15 cellular contexts compared by ENCODE assay signal in genomic region chrX:132948648-132949260, GRCh38. TPM values are rescaled to one million over a fixed set of nuclear protein-coding genes. Genes with fewer than 3 reads are reported as not detected.
A peak's percentile ranks its signal among the peaks of the same experiment; 100 is the strongest.
DNase-seq lines count a peak whose midpoint lies in the region; ATAC-seq, FAIRE-seq and TF ChIP-seq lines count a peak whose summit lies in the region.
"Had no signal": no experiment of that assay in that cellular context is flagged by ENCODE, and none has a peak within 500 bp of the region (broad histone marks: within the 10 kb centered on the region; RNA-seq: fewer than 3 reads in every experiment).

No MANE protein-coding gene starts in this region.

- no peak overlapping the region for H3K27ac ChIP-seq in KMS-11
- H3K27ac ChIP-seq: skin epidermis, tibial artery had no signal

- no peak overlapping the region for H3K4me3 Mint-ChIP-seq in osteocyte (ENCODE audit: unreplicated experiment)
- H3K4me3 Mint-ChIP-seq: activated CD4-positive, alpha-beta T cell treated with anti-CD3 and anti-CD28 coated beads, Interleukin-2, amount 10 ng/mL, durations not matched to agents 7 days and 5 days; activated naive CD4-positive, alpha-beta T cell treated with anti-CD3 and anti-CD28 coated beads, Interleukin-2, amount 10 ng/mL, durations not matched to agents 7 days and 5 days; natural killer cell treated with Interleukin-12 subunit alpha and Interleukin-12 subunit beta and Interleukin-15 and Interleukin-18, amount 100 ng/mL, for 72 hours had no signal

- no peak overlapping the region for H3K27ac Mint-ChIP-seq in osteocyte (ENCODE audit: unreplicated experiment)
- H3K27ac Mint-ChIP-seq: activated CD4-positive, alpha-beta T cell treated with anti-CD3 and anti-CD28 coated beads, Interleukin-2, amount 10 ng/mL, durations not matched to agents 7 days and 5 days; activated naive CD4-positive, alpha-beta T cell treated with anti-CD3 and anti-CD28 coated beads, Interleukin-2, amount 10 ng/mL, durations not matched to agents 7 days and 5 days; natural killer cell treated with Interleukin-12 subunit alpha and Interleukin-12 subunit beta and Interleukin-15 and Interleukin-18, amount 100 ng/mL, for 72 hours had no signal

- H4K20me1 ChIP-seq in KMS-11 (ENCODE audit: insufficient read depth) = no peaks in the 10 kb centered on the region

- H3K27me3 ChIP-seq in KMS-11 (ENCODE audit: insufficient read depth, low read depth) (no peaks in the 10 kb centered on the region), bronchial epithelial cell (ENCODE audit: control insufficient read depth, insufficient read depth, low read length) (no peaks in the 10 kb centered on the region)
- H3K27me3 ChIP-seq: tibial artery had no signal

- no peaks in the 10 kb centered on the region for H3K4me1 ChIP-seq in KMS-11 (ENCODE audit: low read depth, poor library complexity, severe bottlenecking)
- H3K4me1 ChIP-seq: tibial artery had no signal

- no peaks in the 10 kb centered on the region for H3K27me3 Mint-ChIP-seq in osteocyte (ENCODE audit: unreplicated experiment)

- no peaks in the 10 kb centered on the region for H3K79me2 ChIP-seq in KMS-11 (ENCODE audit: insufficient read depth, low read depth)

- H3K36me3 ChIP-seq in KMS-11 (ENCODE audit: insufficient read depth) (no peaks in the 10 kb centered on the region), bronchial epithelial cell (ENCODE audit: control insufficient read depth, insufficient read depth, low read length) (no peaks in the 10 kb centered on the region)
- H3K36me3 ChIP-seq: tibial artery had no signal

- H3K4me2 ChIP-seq in KMS-11 = no peak overlapping the region

- no peak overlapping the region for H2AFZ ChIP-seq in KMS-11 (ENCODE audit: low read depth)

- DNase-seq in NCI-H748 (lab: John Stamatoyannopoulos, UW; ENCODE audit: unreplicated experiment) (peak; percentile 40), NCI-H748 treated with DMSO at 0.1 percent for 48 hours (lab: John Stamatoyannopoulos, UW) (no peak), bronchial epithelial cell (ENCODE audit: low read depth) (no peak), osteocyte (ENCODE audit: extremely low spot score, unreplicated experiment) (no peak), GM19240 (ENCODE audit: insufficient read length, low spot score) (no peak), SW 1271 (lab: John Stamatoyannopoulos, UW) (no peak)
- DNase-seq: activated CD4-positive, alpha-beta T cell treated with anti-CD3 and anti-CD28 coated beads, Interleukin-2, amount 10 ng/mL, durations not matched to agents 7 days and 5 days; activated naive CD4-positive, alpha-beta T cell treated with anti-CD3 and anti-CD28 coated beads, Interleukin-2, amount 10 ng/mL, durations not matched to agents 7 days and 5 days; islet precursor cell; NCI-H524 treated with DMSO at 0.1 percent for 48 hours; tibial artery had no signal

- FAIRE-seq in bronchial epithelial cell (lab: Jason Lieb, UNC) = no peak

- H3K9me3 Mint-ChIP-seq in osteocyte (ENCODE audit: unreplicated experiment) = no peaks in the 10 kb centered on the region
- H3K9me3 Mint-ChIP-seq: activated CD4-positive, alpha-beta T cell treated with anti-CD3 and anti-CD28 coated beads, Interleukin-2, amount 10 ng/mL, durations not matched to agents 7 days and 5 days; activated naive CD4-positive, alpha-beta T cell treated with anti-CD3 and anti-CD28 coated beads, Interleukin-2, amount 10 ng/mL, durations not matched to agents 7 days and 5 days; natural killer cell treated with Interleukin-12 subunit alpha and Interleukin-12 subunit beta and Interleukin-15 and Interleukin-18, amount 100 ng/mL, for 72 hours had no signal

- H3K4me3 ChIP-seq in KMS-11 (IDR thresholded peaks at IDR 0.05; ENCODE audit: insufficient read depth, low read depth, low read length) (no peak overlapping the region), bronchial epithelial cell (ENCODE audit: low read depth, low read length) (no peak overlapping the region)
- H3K4me3 ChIP-seq: skin epidermis, tibial artery had no signal

- ATAC-seq in HG02852 (IDR thresholded peaks at IDR 0.05; ENCODE audit: unreplicated experiment) = no peak
- ATAC-seq: natural killer cell treated with Interleukin-12 subunit alpha and Interleukin-12 subunit beta and Interleukin-15 and Interleukin-18, amount 100 ng/mL, for 72 hours had no signal

- peaks cover 2% of the 10 kb centered on the region for H3K4me1 Mint-ChIP-seq in osteocyte (ENCODE audit: unreplicated experiment)
- H3K4me1 Mint-ChIP-seq: activated CD4-positive, alpha-beta T cell treated with anti-CD3 and anti-CD28 coated beads, Interleukin-2, amount 10 ng/mL, durations not matched to agents 7 days and 5 days; activated naive CD4-positive, alpha-beta T cell treated with anti-CD3 and anti-CD28 coated beads, Interleukin-2, amount 10 ng/mL, durations not matched to agents 7 days and 5 days had no signal

- no peak overlapping the region for H3K9ac ChIP-seq in KMS-11

- no peaks in the 10 kb centered on the region for H3K36me3 Mint-ChIP-seq in osteocyte (ENCODE audit: unreplicated experiment)
- H3K36me3 Mint-ChIP-seq: activated naive CD4-positive, alpha-beta T cell treated with anti-CD3 and anti-CD28 coated beads, Interleukin-2, amount 10 ng/mL, durations not matched to agents 7 days and 5 days; natural killer cell treated with Interleukin-12 subunit alpha and Interleukin-12 subunit beta and Interleukin-15 and Interleukin-18, amount 100 ng/mL, for 72 hours had no signal

- TF ChIP-seq CTCF in KMS-11 (conservative IDR thresholded peaks at IDR 0.05; ENCODE audit: low read depth, low read length) (peak; percentile 28; the same call in 1 of the 2 replicates), bronchial epithelial cell (IDR thresholded peaks at IDR 0.05; ENCODE audit: insufficient read depth, low read length, severe bottlenecking) (peak; percentile 24), osteocyte (IDR thresholded peaks at IDR 0.05) (peak; percentile 36)

RNA-seq across cellular contexts. Expression of gene HS6ST2, which starts 9.7 kb away (rescaled TPM):
- total RNA-seq in bronchial epithelial cell = 9.7 and 16.8 TPM in 2 replicates
- 6.2 and 7.6 TPM in 2 replicates for total RNA-seq in osteocyte
- total RNA-seq: activated CD4-positive, alpha-beta T cell treated with anti-CD3 and anti-CD28 coated beads, Interleukin-2, amount 10 ng/mL, durations not matched to agents 7 days and 5 days had no signal
